Comparison of ENCODE assay signal across 22 cellular contexts in the genomic region with DNA sequence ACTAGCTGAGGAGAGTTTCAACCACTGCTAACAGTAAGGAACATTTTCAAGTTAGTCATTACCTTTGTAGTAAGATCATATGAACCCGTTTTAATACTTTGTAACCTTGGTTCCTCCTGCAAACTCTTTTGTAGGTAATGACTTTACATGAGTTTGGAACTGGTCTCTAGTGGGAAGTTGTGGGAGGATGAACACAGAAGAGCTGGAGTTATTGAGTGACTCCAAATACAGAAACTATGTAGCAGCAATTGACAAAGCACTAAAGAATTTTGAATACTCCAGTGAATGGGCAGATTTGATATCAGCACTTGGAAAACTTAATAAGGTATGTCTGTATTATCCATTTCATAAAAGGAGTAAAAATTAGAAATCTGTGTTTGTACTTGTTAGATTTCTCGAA. TPM values are rescaled to one million over a fixed set of nuclear protein-coding genes. Genes with fewer than 3 reads are reported as not detected.
DNase-seq lines count a peak whose midpoint lies in the region; ATAC-seq and TF ChIP-seq lines count a peak whose summit lies in the region.
"Had no signal": no experiment of that assay in that cellular context is flagged by ENCODE, and none has a peak within 500 bp of the region (broad histone marks: within the 10 kb centered on the region; RNA-seq: fewer than 3 reads in every experiment).

No MANE protein-coding gene starts in this region.

- DNase-seq in EL (peak; percentile 35), adipocyte (ENCODE audit: low read depth) (peak; percentile 29), fibroblast of the aortic adventitia (ENCODE audit: low read depth) (peak; percentile 62), renal cortical epithelial cell (ENCODE audit: low read depth) (peak; percentile 48), ureter (ENCODE audit: low spot score) (no peak), HuH-7.5 (ENCODE audit: low spot score) (no peak)
- no peak for DNase-seq in stimulated activated CD4-positive, alpha-beta T cell treated with anti-CD3 and anti-CD28 coated beads, Interleukin-4, amount 100 ng/mL, for 24 hours
- DNase-seq: activated naive CD4-positive, alpha-beta T cell treated with Interleukin-2 at 50 U/mL for 16 hours; activated T-cell treated with anti-CD3 and anti-CD28 coated beads, Interleukin-2, amount 50 U/mL, for 24 hours; AML-193; anterior cingulate cortex; CD8-positive, alpha-beta memory T cell; effector CD8-positive, alpha-beta T cell; left cardiac atrium; natural killer cell; NCI-H1092; NCI-H187 treated with DMSO at 0.1 percent for 48 hours; posterior cingulate gyrus; Right ventricle myocardium superior had no signal

- H3K36me3 ChIP-seq in adipocyte (ENCODE audit: control insufficient read depth, insufficient read depth, low read length, severe bottlenecking): peaks cover 7% of the 10 kb centered on the region

- H3K9ac ChIP-seq in adipocyte (ENCODE audit: low read length): no peak overlapping the region

- H3K4me3 ChIP-seq in adipocyte (ENCODE audit: low read length): no peak overlapping the region
- no peak overlapping the region for H3K4me3 ChIP-seq in fibroblast of the aortic adventitia (ENCODE audit: low read depth, low read length)

- ATAC-seq in HG03457 (IDR thresholded peaks at IDR 0.05; ENCODE audit: unreplicated experiment): no peak
- ATAC-seq: esophagus mucosa, left cardiac atrium, natural killer cell, sciatic nerve had no signal

- H3K27me3 ChIP-seq in adipocyte (replicated peaks; ENCODE audit: control insufficient read depth, insufficient read depth, low read length): no peaks in the 10 kb centered on the region

- no peaks in the 10 kb centered on the region for H3K9me3 ChIP-seq in adipocyte (ENCODE audit: control insufficient read depth, low read length)

- peaks cover 20% of the 10 kb centered on the region for H3K4me1 ChIP-seq in adipocyte (ENCODE audit: control insufficient read depth, insufficient read depth, low read length)

- no peak for TF ChIP-seq CTCF in fibroblast of the aortic adventitia (IDR thresholded peaks at IDR 0.05; ENCODE audit: insufficient read depth, low read length)

RNA-seq across cellular contexts. Expression of a gene that starts 29.3 kb away (rescaled TPM):
- total RNA-seq in fibroblast of the aortic adventitia (ENCODE audit: low replicate concordance) (32.5 and 46.1 TPM in 2 replicates), renal cortical epithelial cell (9.4 and 53.0 TPM in 2 replicates), ureter (43.1 TPM)

RNA-seq across cellular contexts. Expression of a gene that starts 31.1 kb away (rescaled TPM):
- total RNA-seq in fibroblast of the aortic adventitia (ENCODE audit: low replicate concordance) (7.0 and 16.2 TPM in 2 replicates), renal cortical epithelial cell (5.6 and 6.9 TPM in 2 replicates), ureter (6.5 TPM)

Comparison
In these comparisons a context has a peak if more than half of its experiments do, and no peak if none do; other contexts are left out.
1. DNase-seq: peak in EL (single experiment), adipocyte (single experiment), fibroblast of the aortic adventitia (single experiment) and renal cortical epithelial cell (single experiment); none in ureter (single experiment), stimulated activated CD4-positive, alpha-beta T cell treated with anti-CD3 and anti-CD28 coated beads, Interleukin-4, amount 100 ng/mL, for 24 hours (single experiment) and HuH-7.5 (single experiment).